Comparison of ENCODE assay signal across 14 cellular contexts in the genomic region with DNA sequence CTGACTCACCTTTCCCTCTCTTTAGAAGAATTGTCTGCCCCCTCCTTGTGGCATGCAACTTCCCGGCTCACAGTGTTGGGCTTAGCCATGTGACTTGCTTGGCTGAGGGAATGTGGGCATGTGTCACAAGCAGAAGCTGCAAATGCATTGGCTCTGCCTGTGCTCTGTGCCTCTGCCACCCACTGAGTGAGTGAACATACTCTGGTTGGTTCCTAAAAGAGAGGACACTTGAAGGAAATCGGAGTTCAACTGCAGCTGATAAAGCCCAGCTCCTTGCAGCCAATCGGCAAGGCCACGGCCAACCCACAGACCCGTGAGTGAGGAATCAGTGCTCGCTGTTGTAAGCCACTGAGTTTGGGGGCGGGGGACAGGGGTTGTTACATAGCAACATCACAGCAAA. TPM values are rescaled to one million over a fixed set of nuclear protein-coding genes. Genes with fewer than 3 reads are reported as not detected.
A peak's percentile ranks its signal among the peaks of the same experiment; 100 is the strongest.
DNase-seq lines count a peak whose midpoint lies in the region; ATAC-seq and TF ChIP-seq lines count a peak whose summit lies in the region.
"Had no signal": no experiment of that assay in that cellular context is flagged by ENCODE, and none has a peak within 500 bp of the region (broad histone marks: within the 10 kb centered on the region; RNA-seq: fewer than 3 reads in every experiment).

No MANE protein-coding gene starts in this region.

- H3K9me3 ChIP-seq in left lung = no peaks in the 10 kb centered on the region
- H3K9me3 ChIP-seq: BLaER1, body of pancreas had no signal

- intact Hi-C loops in left lung (cut with DNase I) = no loop called here

- no peaks in the 10 kb centered on the region for H3K4me1 ChIP-seq in left lung
- H3K4me1 ChIP-seq: body of pancreas had no signal

- ATAC-seq in left lung (peak; percentile 64), GM18505 (IDR thresholded peaks at IDR 0.05; ENCODE audit: unreplicated experiment) (no peak)
- ATAC-seq: body of pancreas had no signal

- in situ Hi-C loops in ACHN (cut with HindIII; ENCODE audit: low pct_ligation_motif_present, low pct_unique_long_range_greater_than_20kb, low sequenced_read_pairs) = no loop called here

- H3K36me3 ChIP-seq in left lung = no peaks in the 10 kb centered on the region

- peaks cover 0 to 42% of the 10 kb centered on the region in 2 donors for H3K27me3 ChIP-seq in left lung
- H3K27me3 ChIP-seq: BLaER1, body of pancreas had no signal

- TF ChIP-seq RAD21 in Ishikawa (IDR thresholded peaks at IDR 0.05; ENCODE audit: low read depth) = no peak

- no peak overlapping the region for H3K27ac ChIP-seq in caudate nucleus (ENCODE audit: low read depth, low read length)
- no peak overlapping the region for H3K27ac ChIP-seq in left lung
- H3K27ac ChIP-seq: BLaER1, body of pancreas had no signal

- no peak for TF ChIP-seq POLR2A in GM18505 (IDR thresholded peaks at IDR 0.05; ENCODE audit: borderline replicate concordance, extremely low read depth, insufficient read depth, insufficient read length)

- H3K4me3 ChIP-seq in left lung = no peak overlapping the region
- H3K4me3 ChIP-seq: BLaER1, body of pancreas had no signal

- no peak for TF ChIP-seq EP300 in Ishikawa (IDR thresholded peaks at IDR 0.05; ENCODE audit: borderline replicate concordance)

- no peak for TF ChIP-seq CTCF in left lung (IDR thresholded peaks at IDR 0.05)

- DNase-seq in ACHN (peak; percentile 70), caudate nucleus (lab: John Stamatoyannopoulos, UW) (peak in 51 of 61 donors; percentile 14 to 96 (median 72)), left lung (no peak), NCI-H1436 (lab: John Stamatoyannopoulos, UW) (no peak), NCI-H187 (lab: John Stamatoyannopoulos, UW) (no peak)
- DNase-seq in activated CD8-positive, alpha-beta memory T cell treated with anti-CD3 and anti-CD28 coated beads, Interleukin-2, amount 50 U/mL, for 4 hours = no peak
- DNase-seq: activated CD4-positive, alpha-beta memory T cell treated with anti-CD3 and anti-CD28 coated beads, Interleukin-2, amount 10 ng/mL, durations not matched to agents 7 days and 5 days; HCEC 1CT; NCI-H1930; SIG-M5 had no signal

TF ChIP-seq in Ishikawa, 13 proteins besides CTCF, POLR2A, EP300 and RAD21:
- TF ChIP-seq FOXM1 (IDR thresholded peaks at IDR 0.05; ENCODE audit: borderline replicate concordance, low read depth) (no peak), YY1 (IDR thresholded peaks at IDR 0.05; ENCODE audit: low read depth) (no peak), NFIC (IDR thresholded peaks at IDR 0.05) (no peak)
- TF ChIP-seq, protein P1, sequence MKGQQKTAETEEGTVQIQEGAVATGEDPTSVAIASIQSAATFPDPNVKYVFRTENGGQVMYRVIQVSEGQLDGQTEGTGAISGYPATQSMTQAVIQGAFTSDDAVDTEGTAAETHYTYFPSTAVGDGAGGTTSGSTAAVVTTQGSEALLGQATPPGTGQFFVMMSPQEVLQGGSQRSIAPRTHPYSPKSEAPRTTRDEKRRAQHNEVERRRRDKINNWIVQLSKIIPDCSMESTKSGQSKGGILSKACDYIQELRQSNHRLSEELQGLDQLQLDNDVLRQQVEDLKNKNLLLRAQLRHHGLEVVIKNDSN (IDR thresholded peaks at IDR 0.05) = peak; percentile 81
- TF ChIP-seq, protein P2, sequence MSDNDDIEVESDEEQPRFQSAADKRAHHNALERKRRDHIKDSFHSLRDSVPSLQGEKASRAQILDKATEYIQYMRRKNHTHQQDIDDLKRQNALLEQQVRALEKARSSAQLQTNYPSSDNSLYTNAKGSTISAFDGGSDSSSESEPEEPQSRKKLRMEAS (IDR thresholded peaks at IDR 0.05) = peak; percentile 56

RNA-seq across cellular contexts. Expression of a gene that starts 10.9 kb away (rescaled TPM):
- 1 to 10 TPM; 4.2 to 8.5 TPM for total RNA-seq in left lung

RNA-seq across cellular contexts. Expression of a gene that starts 51.3 kb away (rescaled TPM):
- 1 to 10 TPM; 1.3 to 1.9 TPM for total RNA-seq in left lung

Comparison
In these comparisons a context has a peak if more than half of its experiments do, and no peak if none do; other contexts are left out.
1. DNase-seq: peak in ACHN (single experiment) and caudate nucleus (51 of 61); none in left lung (0 of 2), activated CD8-positive, alpha-beta memory T cell treated with anti-CD3 and anti-CD28 coated beads, Interleukin-2, amount 50 U/mL, for 4 hours (single experiment), NCI-H1436 (single experiment) and NCI-H187 (0 of 2).